In the genomic region with DNA sequence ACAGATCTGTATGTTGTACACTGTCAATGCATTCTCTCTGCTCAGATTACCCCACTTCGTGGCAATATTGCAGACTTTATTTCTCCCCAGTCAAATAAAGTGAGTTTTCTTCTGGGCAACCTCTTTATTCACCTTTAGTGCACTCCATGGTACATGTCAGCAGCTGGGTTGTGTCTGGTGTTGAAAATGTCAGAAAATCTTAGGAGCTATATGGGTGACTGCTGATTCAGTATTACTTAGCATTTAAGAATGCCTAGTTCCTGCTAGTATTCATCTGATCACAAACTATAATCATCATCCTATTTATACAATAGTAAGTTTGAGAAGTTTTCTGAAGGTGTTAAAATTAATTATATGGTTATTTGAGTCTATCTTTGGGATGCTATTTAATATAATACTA, we compare ENCODE assay signal across 1 cellular context.
TF ChIP-seq lines count a peak whose summit lies in the region.

No MANE protein-coding gene starts in this region.

TF ChIP-seq in IMR-90, 13 proteins besides CTCF, POLR2A, EP300 and RAD21 (continued from another document):
- TF ChIP-seq, protein P1, sequence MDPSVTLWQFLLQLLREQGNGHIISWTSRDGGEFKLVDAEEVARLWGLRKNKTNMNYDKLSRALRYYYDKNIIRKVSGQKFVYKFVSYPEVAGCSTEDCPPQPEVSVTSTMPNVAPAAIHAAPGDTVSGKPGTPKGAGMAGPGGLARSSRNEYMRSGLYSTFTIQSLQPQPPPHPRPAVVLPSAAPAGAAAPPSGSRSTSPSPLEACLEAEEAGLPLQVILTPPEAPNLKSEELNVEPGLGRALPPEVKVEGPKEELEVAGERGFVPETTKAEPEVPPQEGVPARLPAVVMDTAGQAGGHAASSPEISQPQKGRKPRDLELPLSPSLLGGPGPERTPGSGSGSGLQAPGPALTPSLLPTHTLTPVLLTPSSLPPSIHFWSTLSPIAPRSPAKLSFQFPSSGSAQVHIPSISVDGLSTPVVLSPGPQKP (IDR thresholded peaks at IDR 0.05; ENCODE audit: borderline replicate concordance, low read depth, low read length) = no peak
- TF ChIP-seq, protein P2, sequence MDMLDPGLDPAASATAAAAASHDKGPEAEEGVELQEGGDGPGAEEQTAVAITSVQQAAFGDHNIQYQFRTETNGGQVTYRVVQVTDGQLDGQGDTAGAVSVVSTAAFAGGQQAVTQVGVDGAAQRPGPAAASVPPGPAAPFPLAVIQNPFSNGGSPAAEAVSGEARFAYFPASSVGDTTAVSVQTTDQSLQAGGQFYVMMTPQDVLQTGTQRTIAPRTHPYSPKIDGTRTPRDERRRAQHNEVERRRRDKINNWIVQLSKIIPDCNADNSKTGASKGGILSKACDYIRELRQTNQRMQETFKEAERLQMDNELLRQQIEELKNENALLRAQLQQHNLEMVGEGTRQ (IDR thresholded peaks at IDR 0.05; ENCODE audit: low read depth, low read length) = no peak
- no peak for TF ChIP-seq BHLHE40 (IDR thresholded peaks at IDR 0.05; ENCODE audit: low read depth, low read length)
- no peak for TF ChIP-seq RCOR1 (IDR thresholded peaks at IDR 0.05; ENCODE audit: insufficient replicate concordance, low read length)
